In the genomic region with DNA sequence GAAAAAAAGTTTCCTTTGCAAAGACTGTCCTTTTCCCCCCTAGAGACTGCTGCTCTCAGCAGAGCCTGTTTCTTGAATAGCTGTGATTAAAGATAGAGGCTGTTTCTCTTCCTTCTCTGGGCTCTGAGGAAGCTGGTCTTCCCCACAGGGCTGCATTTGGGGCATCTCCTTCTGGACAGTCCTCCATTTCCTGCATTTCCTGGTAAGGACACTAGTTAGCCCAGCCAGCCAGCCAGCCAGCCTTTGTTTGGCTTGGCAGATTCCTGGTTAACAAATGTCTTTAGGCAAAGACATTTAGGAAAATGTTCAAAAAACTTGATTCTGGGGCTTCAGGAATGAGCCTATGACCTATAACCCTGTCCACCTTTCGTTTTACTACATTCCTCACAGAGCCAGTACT, we compare ENCODE assay signal across 19 cellular contexts. TPM values are rescaled to one million over a fixed set of nuclear protein-coding genes. Genes with fewer than 3 reads are reported as not detected.
A peak's percentile ranks its signal among the peaks of the same experiment; 100 is the strongest.
DNase-seq lines count a peak whose midpoint lies in the region; ATAC-seq, FAIRE-seq and TF ChIP-seq lines count a peak whose summit lies in the region.
"Had no signal": no experiment of that assay in that cellular context is flagged by ENCODE, and none has a peak within 500 bp of the region (broad histone marks: within the 10 kb centered on the region; RNA-seq: fewer than 3 reads in every experiment).

No MANE protein-coding gene starts in this region.

- no peak overlapping the region for H3K4me3 Mint-ChIP-seq in natural killer cell treated with Interleukin-12 subunit alpha and Interleukin-12 subunit beta and Interleukin-15 and Interleukin-18, amount 100 ng/mL, for 72 hours
- H3K4me3 Mint-ChIP-seq in activated T-helper 17 cell treated with anti-CD3 and anti-CD28 coated beads, Interleukin-2, amount 50 U/mL, for 72 hours: no peak overlapping the region
- H3K4me3 Mint-ChIP-seq: CD4-positive, CD25-positive, alpha-beta regulatory T cell had no signal

- in situ Hi-C loops in KBM-7 (cut with MboI; ENCODE audit: low pct_unique_long_range_greater_than_20kb, low sequenced_read_pairs): no loop called here

- FAIRE-seq in pancreas (lab: Jason Lieb, UNC): no peak
- FAIRE-seq: A204.1, GM12878, GM18507 had no signal

- CTCF ChIA-PET in AG04450 (lab: Charles Lee): no interaction called here

- peak in 3 of 4 donors; percentile 50 to 59 (median 55) for ATAC-seq in pancreas
- ATAC-seq in natural killer cell treated with Interleukin-12 subunit alpha and Interleukin-12 subunit beta and Interleukin-15 and Interleukin-18, amount 100 ng/mL, for 72 hours: no peak
- no peak for ATAC-seq in GM19023 (IDR thresholded peaks at IDR 0.05; ENCODE audit: unreplicated experiment)
- ATAC-seq in activated T-helper 17 cell treated with anti-CD3 and anti-CD28 coated beads, Interleukin-2, amount 50 U/mL, for 72 hours (replicated peaks): no peak
- ATAC-seq: GM12878 had no signal

- no peak overlapping the region for H3K27ac Mint-ChIP-seq in natural killer cell treated with Interleukin-12 subunit alpha and Interleukin-12 subunit beta and Interleukin-15 and Interleukin-18, amount 100 ng/mL, for 72 hours
- H3K27ac Mint-ChIP-seq in activated T-helper 17 cell treated with anti-CD3 and anti-CD28 coated beads, Interleukin-2, amount 50 U/mL, for 72 hours: no peak overlapping the region
- H3K27ac Mint-ChIP-seq: CD4-positive, CD25-positive, alpha-beta regulatory T cell had no signal

- H3K9me3 Mint-ChIP-seq in natural killer cell treated with Interleukin-12 subunit alpha and Interleukin-12 subunit beta and Interleukin-15 and Interleukin-18, amount 100 ng/mL, for 72 hours: no peaks in the 10 kb centered on the region
- H3K9me3 Mint-ChIP-seq in activated T-helper 17 cell treated with anti-CD3 and anti-CD28 coated beads, Interleukin-2, amount 50 U/mL, for 72 hours: no peaks in the 10 kb centered on the region

- H3K4me3 ChIP-seq in AG04450 (ENCODE audit: low read depth, low read length) (no peak overlapping the region), OCI-LY3 (ENCODE audit: low read length) (no peak overlapping the region), pancreas (no peak overlapping the region)
- H3K4me3 ChIP-seq: GM12878 had no signal

- H2AFZ ChIP-seq in OCI-LY3 (ENCODE audit: low read depth, low read length): no peak overlapping the region; the same call in 1 of the 2 replicates

- no peaks in the 10 kb centered on the region for H3K79me2 ChIP-seq in OCI-LY3 (ENCODE audit: low read length)

- no peaks in the 10 kb centered on the region for H4K20me1 ChIP-seq in OCI-LY3 (ENCODE audit: insufficient read depth, low read length)

- H3K27me3 ChIP-seq in AG04450 (ENCODE audit: control insufficient read depth, insufficient read depth, low read length): no peaks in the 10 kb centered on the region
- no peaks in the 10 kb centered on the region for H3K27me3 ChIP-seq in OCI-LY3 (ENCODE audit: low read depth, low read length)
- peaks cover 0 to 9% (median 0%) of the 10 kb centered on the region in 4 donors for H3K27me3 ChIP-seq in pancreas

- H3K27me3 Mint-ChIP-seq in natural killer cell treated with Interleukin-12 subunit alpha and Interleukin-12 subunit beta and Interleukin-15 and Interleukin-18, amount 100 ng/mL, for 72 hours: peaks cover 7 to 18% of the 10 kb centered on the region in 2 donors
- peaks cover 12% of the 10 kb centered on the region for H3K27me3 Mint-ChIP-seq in activated T-helper 17 cell treated with anti-CD3 and anti-CD28 coated beads, Interleukin-2, amount 50 U/mL, for 72 hours

- H3K27ac ChIP-seq in AG04450 (ENCODE audit: low read depth, low read length) (peak overlapping the region; percentile 21), OCI-LY3 (ENCODE audit: low read length) (no peak overlapping the region), pancreas (no peak overlapping the region)

- peaks cover 41% of the 10 kb centered on the region for H3K4me1 ChIP-seq in OCI-LY3 (ENCODE audit: low read length)
- H3K4me1 ChIP-seq in pancreas: no peaks in the 10 kb centered on the region

- DNase-seq in AG04450 (ENCODE audit: low read depth, low spot score): no peak
- DNase-seq in fibroblast of gingiva (ENCODE audit: low read depth): peak; percentile 1
- no peak for DNase-seq in pancreas
- DNase-seq in natural killer cell treated with Interleukin-12 subunit alpha and Interleukin-12 subunit beta and Interleukin-15 and Interleukin-18, amount 100 ng/mL, for 72 hours (ENCODE audit: low spot score): no peak
- no peak for DNase-seq in KBM-7
- DNase-seq: AML-193; Calu3; CD4-positive, CD25-positive, alpha-beta regulatory T cell; KG1; MM.1S; NCI-H1105; NCI-H187 treated with DMSO at 0.1 percent for 48 hours; NCI-H2171 treated with DMSO at 0.1 percent for 48 hours had no signal

- 28 to 42% methylated on average over 1 of the region's 1 CpG for WGBS in pancreas, 2 donors

- intact Hi-C loops in pancreas (cut with DNase I): no loop called here

- H3K36me3 ChIP-seq in OCI-LY3 (replicated peaks; ENCODE audit: low read depth, low read length) (no peaks in the 10 kb centered on the region), pancreas (no peaks in the 10 kb centered on the region)

- peaks cover 0 to 7% of the 10 kb centered on the region in 2 donors for H3K4me1 Mint-ChIP-seq in natural killer cell treated with Interleukin-12 subunit alpha and Interleukin-12 subunit beta and Interleukin-15 and Interleukin-18, amount 100 ng/mL, for 72 hours (ENCODE audit: low read depth in 2 of 2)
- H3K4me1 Mint-ChIP-seq in activated T-helper 17 cell treated with anti-CD3 and anti-CD28 coated beads, Interleukin-2, amount 50 U/mL, for 72 hours: peaks cover 5% of the 10 kb centered on the region
- H3K4me1 Mint-ChIP-seq: CD4-positive, CD25-positive, alpha-beta regulatory T cell had no signal

- H3K9me3 ChIP-seq in AG04450 (ENCODE audit: control insufficient read depth, insufficient read depth, low read length) (no peaks in the 10 kb centered on the region; the same call in 1 of the 2 replicates), OCI-LY3 (ENCODE audit: insufficient read depth, low read length) (no peaks in the 10 kb centered on the region), pancreas (no peaks in the 10 kb centered on the region)

- POLR2A ChIA-PET in AG04450 (lab: Yijun Ruan, JAX): no interaction called here

- TF ChIP-seq CTCF in AG04450 (IDR thresholded peaks at IDR 0.05; ENCODE audit: low read depth, low read length) (no peak), OCI-LY3 (IDR thresholded peaks at IDR 0.05; ENCODE audit: low read depth, low read length) (no peak), pancreas (IDR thresholded peaks at IDR 0.05) (no peak)

- no peaks in the 10 kb centered on the region for H3K36me3 Mint-ChIP-seq in natural killer cell treated with Interleukin-12 subunit alpha and Interleukin-12 subunit beta and Interleukin-15 and Interleukin-18, amount 100 ng/mL, for 72 hours
- no peaks in the 10 kb centered on the region for H3K36me3 Mint-ChIP-seq in activated T-helper 17 cell treated with anti-CD3 and anti-CD28 coated beads, Interleukin-2, amount 50 U/mL, for 72 hours (ENCODE audit: low read depth)
- H3K36me3 Mint-ChIP-seq: CD4-positive, CD25-positive, alpha-beta regulatory T cell had no signal

- H3K9ac ChIP-seq in OCI-LY3 (ENCODE audit: low read length): no peak overlapping the region

- peak overlapping the region; percentile 23 for H3K4me2 ChIP-seq in OCI-LY3 (ENCODE audit: low read length)

RNA-seq across cellular contexts. Expression of gene PLAC1, which starts 34.0 kb away (rescaled TPM):
- polyA plus RNA-seq in AG04450 (2011; rRNA removed) (2.4 and 2.6 TPM in 2 replicates), pancreas (under 1 TPM in 1 of 2 donors, not detected in 1; 0.07 TPM)
- 0.64 and 1.3 TPM in 2 replicates for polyA minus RNA-seq in AG04450 (2011; rRNA and poly(A)+ RNA removed)
- not detected for total RNA-seq in pancreas
- total RNA-seq in natural killer cell treated with Interleukin-12 subunit alpha and Interleukin-12 subunit beta and Interleukin-15 and Interleukin-18, amount 100 ng/mL, for 72 hours: not detected
- total RNA-seq in activated T-helper 17 cell treated with anti-CD3 and anti-CD28 coated beads, Interleukin-2, amount 50 U/mL, for 72 hours: 1 to 10 TPM in 1 of 2 donors, not detected in 1; 1.1 TPM
- total RNA-seq: Calu3; CD4-positive, CD25-positive, alpha-beta regulatory T cell had no signal
- polyA plus RNA-seq: CD4-positive, CD25-positive, alpha-beta regulatory T cell had no signal

Comparison
In these comparisons a context has a peak if more than half of its experiments do, and no peak if none do; other contexts are left out.
1. ATAC-seq: peak in pancreas (3 of 4); none in natural killer cell treated with Interleukin-12 subunit alpha and Interleukin-12 subunit beta and Interleukin-15 and Interleukin-18, amount 100 ng/mL, for 72 hours (0 of 2), GM19023 (single experiment) and activated T-helper 17 cell treated with anti-CD3 and anti-CD28 coated beads, Interleukin-2, amount 50 U/mL, for 72 hours (single experiment).